8 cellular contexts compared by ENCODE assay signal in genomic region chr5:42992035-42992570, GRCh38. TPM values are rescaled to one million over a fixed set of nuclear protein-coding genes. Genes with fewer than 3 reads are reported as not detected.
DNase-seq lines count a peak whose midpoint lies in the region; ATAC-seq and TF ChIP-seq lines count a peak whose summit lies in the region.

No MANE protein-coding gene starts in this region.

- TF ChIP-seq POLR2A in GM18526 (IDR thresholded peaks at IDR 0.05; ENCODE audit: extremely low read depth, insufficient read length): peak; percentile 76

- CTCF ChIA-PET in activated CD4-positive, alpha-beta memory T cell treated with anti-CD3 and anti-CD28 coated beads for 36 hours (lab: Charles Lee): interaction anchor here (1.5 to 7.9 kb wide), 8 partner anchors 15 to 83 kb away, joined by 5 to 126 read pairs (median 45); partner anchors contain the start of gene ANXA2R

- intact Hi-C loops in activated CD4-positive, alpha-beta memory T cell treated with anti-CD3 and anti-CD28 coated beads for 36 hours (cut with micrococcal nuclease): loop anchor here (5.0 to 10.0 kb wide), 3 partner anchors 203 to 1120 kb away; partner anchors contain the start of genes NIM1K, OXCT1 and TMEM267

- no peaks in the 10 kb centered on the region for H3K27me3 ChIP-seq in effector memory CD4-positive, alpha-beta T cell (replicated peaks; ENCODE audit: control insufficient read depth, insufficient read depth, low read length, poor library complexity, severe bottlenecking)

- no peaks in the 10 kb centered on the region for H3K36me3 ChIP-seq in effector memory CD4-positive, alpha-beta T cell (ENCODE audit: control insufficient read depth, insufficient read depth, low read length)

- H3K9me3 Mint-ChIP-seq in activated CD4-positive, alpha-beta memory T cell treated with anti-CD3 and anti-CD28 coated beads for 36 hours: peaks cover 9% of the 10 kb centered on the region

- H3K4me1 ChIP-seq in effector memory CD4-positive, alpha-beta T cell (ENCODE audit: control insufficient read depth, insufficient read depth, low read length, poor library complexity, severe bottlenecking): peaks cover 24% of the 10 kb centered on the region

- H3K27ac Mint-ChIP-seq in activated CD4-positive, alpha-beta memory T cell treated with anti-CD3 and anti-CD28 coated beads for 36 hours: peak overlapping the region; percentile 94

- POLR2A ChIA-PET in activated CD4-positive, alpha-beta memory T cell treated with anti-CD3 and anti-CD28 coated beads for 36 hours (lab: Charles Lee): interaction anchor here (1.1 to 5.7 kb wide), 12 partner anchors 16 to 321 kb away, joined by 3 to 93 read pairs (median 12); partner anchors contain the start of genes HMGCS1 and ZNF131

- H3K4me3 ChIP-seq in effector memory CD4-positive, alpha-beta T cell (ENCODE audit: insufficient read depth, low read depth, low read length, poor library complexity, severe bottlenecking): peak overlapping the region; percentile 70

- H3K27ac ChIP-seq in effector memory CD4-positive, alpha-beta T cell (ENCODE audit: insufficient read depth, low read length, poor library complexity, severe bottlenecking): peak overlapping the region; percentile 95

- peak; percentile 36 for ATAC-seq in HG02973 (IDR thresholded peaks at IDR 0.05; ENCODE audit: unreplicated experiment)

- DNase-seq in NCI-H2196 treated with DMSO at 0.1 percent for 48 hours (lab: John Stamatoyannopoulos, UW; ENCODE audit: unreplicated experiment) (peak; percentile 68), midbrain (lab: John Stamatoyannopoulos, UW) (peak; percentile 17), NCI-H1436 (lab: John Stamatoyannopoulos, UW) (no peak)
- DNase-seq in activated CD4-positive, alpha-beta memory T cell treated with anti-CD3 and anti-CD28 coated beads for 36 hours: peak; percentile 88
- peak; percentile 47 to 64 (median 61) for DNase-seq in effector memory CD4-positive, alpha-beta T cell
- DNase-seq in stimulated activated CD8-positive, alpha-beta memory T cell treated with anti-CD3 and anti-CD28 coated beads, Interleukin-2, amount 100 ng/mL, for 48 hours (ENCODE audit: low read depth in 2 of 2): peak; percentile 63 to 66

- H3K9me3 ChIP-seq in effector memory CD4-positive, alpha-beta T cell (ENCODE audit: control insufficient read depth, low read length): no peaks in the 10 kb centered on the region

- H3K27me3 Mint-ChIP-seq in activated CD4-positive, alpha-beta memory T cell treated with anti-CD3 and anti-CD28 coated beads for 36 hours: no peaks in the 10 kb centered on the region

- H3K4me1 Mint-ChIP-seq in activated CD4-positive, alpha-beta memory T cell treated with anti-CD3 and anti-CD28 coated beads for 36 hours (ENCODE audit: low read depth): peaks cover 41% of the 10 kb centered on the region

- H3K4me3 Mint-ChIP-seq in activated CD4-positive, alpha-beta memory T cell treated with anti-CD3 and anti-CD28 coated beads for 36 hours: peak overlapping the region; percentile 87

- peaks cover 11% of the 10 kb centered on the region for H3K36me3 Mint-ChIP-seq in activated CD4-positive, alpha-beta memory T cell treated with anti-CD3 and anti-CD28 coated beads for 36 hours

RNA-seq across cellular contexts. Expression of gene ANXA2R, which starts 48.0 kb away (rescaled TPM):
- 1 to 10 TPM; 2.8 to 3.8 TPM for total RNA-seq in activated CD4-positive, alpha-beta memory T cell treated with anti-CD3 and anti-CD28 coated beads for 36 hours
